32 cellular contexts compared by ENCODE assay signal in genomic region chr5:79742549-79743136, GRCh38.
"Had no signal": no experiment of that assay in that cellular context is flagged by ENCODE, and none has a peak within 500 bp of the region (broad histone marks: within the 10 kb centered on the region; RNA-seq: fewer than 3 reads in every experiment).

No MANE protein-coding gene starts in this region.

- H3K27ac ChIP-seq: ascending aorta, cardiac muscle cell, VCaP had no signal

- H3K27me3 ChIP-seq: ascending aorta, cardiac muscle cell had no signal

- H3K4me3 ChIP-seq: ascending aorta, cardiac muscle cell, K562 had no signal

- H3K4me1 ChIP-seq: ascending aorta had no signal

- FAIRE-seq: K562 had no signal

- H3K36me3 ChIP-seq: ascending aorta had no signal

- ATAC-seq: activated CD8-positive, alpha-beta memory T cell treated with anti-CD3 and anti-CD28 coated beads, Interleukin-2, amount 10 ng/mL, durations not matched to agents 7 days and 5 days; activated T-cell treated with anti-CD3 and anti-CD28 coated beads, Interleukin-2, amount 50 U/mL, for 72 hours; activated T-helper 17 cell treated with anti-CD3 and anti-CD28 coated beads, Interleukin-2, amount 50 U/mL, for 72 hours; K562; Panc1; SK-N-SH treated with all-trans-retinoic acid at 6 μM for 48 hours had no signal

- DNase-seq: activated B cell treated with CpG ODN at 0.5 μM for 24 hours; activated CD4-positive, alpha-beta memory T cell treated with anti-CD3 and anti-CD28 coated beads, Interleukin-2, amount 10 ng/mL, durations not matched to agents 7 days and 5 days; activated CD4-positive, alpha-beta T cell treated with anti-CD3 and anti-CD28 coated beads for 4 hours; activated CD4-positive, CD25-positive, alpha-beta regulatory T cell treated with anti-CD3 and anti-CD28 coated beads, Interleukin-2, amount 50 U/mL, for 72 hours; activated CD8-positive, alpha-beta memory T cell treated with anti-CD3 and anti-CD28 coated beads for 24 hours; activated CD8-positive, alpha-beta memory T cell treated with anti-CD3 and anti-CD28 coated beads, Interleukin-2, amount 10 ng/mL, durations not matched to agents 7 days and 5 days; activated CD8-positive, alpha-beta memory T cell treated with anti-CD3 and anti-CD28 coated beads, Interleukin-2, amount 50 U/mL, for 48 hours; activated effector memory CD4-positive, alpha-beta T cell treated with anti-CD3 and anti-CD28 coated beads, Interleukin-2, amount 50 U/mL, for 16 hours; activated naive CD4-positive, alpha-beta T cell treated with Interleukin-2 at 50 U/mL for 16 hours; activated naive CD8-positive, alpha-beta T cell treated with anti-CD3 and anti-CD28 coated beads, Interleukin-2, amount 10 ng/mL, durations not matched to agents 7 days and 5 days; activated T-cell treated with anti-CD3 and anti-CD28 coated beads, Interleukin-2, amount 50 U/mL, for 72 hours; amygdala; NCI-H1092 treated with DMSO at 0.1 percent for 48 hours; NCI-H1417; NCI-H146; NCI-H187; NCI-H2081 treated with DMSO at 0.1 percent for 48 hours; NCI-H226; NCI-H446 treated with DMSO at 0.1 percent for 48 hours; NCI-H524; NCI-H69; SIG-M5; T-helper 1 cell; T-helper 2 cell; T-helper 9 cell had no signal
